In the genomic region with DNA sequence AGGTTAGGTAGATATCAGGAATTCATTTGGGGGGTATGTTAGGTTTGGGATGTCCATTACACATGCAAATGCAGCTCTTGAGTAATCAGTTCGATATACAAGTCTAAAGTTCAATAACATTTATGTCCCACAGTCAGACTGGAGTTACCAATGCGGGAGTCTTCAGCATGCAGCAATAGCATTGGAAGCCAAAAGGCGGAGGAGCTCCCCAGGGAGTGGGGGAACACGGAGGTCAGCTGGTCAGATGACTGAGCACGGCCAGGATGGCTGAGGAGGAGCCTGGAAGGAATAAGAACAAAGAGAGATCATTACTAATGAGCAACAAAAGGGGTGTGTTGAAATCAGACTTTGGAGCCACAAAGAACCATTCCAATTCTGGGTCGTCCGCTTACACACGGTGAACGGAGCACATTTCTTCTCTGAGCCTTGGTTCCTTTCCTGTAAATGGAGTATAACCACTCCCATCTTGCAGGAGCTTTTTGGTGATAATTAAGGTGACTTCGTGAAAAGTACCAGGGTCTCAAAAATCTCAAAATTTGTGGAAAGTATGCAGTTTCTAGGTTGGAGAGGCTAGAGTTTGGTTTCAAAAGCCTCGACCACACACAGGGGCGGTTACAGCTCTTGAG, we compare ENCODE assay signal across 9 cellular contexts. TPM values are rescaled to one million over a fixed set of nuclear protein-coding genes. Genes with fewer than 3 reads are reported as not detected.
A peak's percentile ranks its signal among the peaks of the same experiment; 100 is the strongest.
DNase-seq lines count a peak whose midpoint lies in the region; ATAC-seq, FAIRE-seq and TF ChIP-seq lines count a peak whose summit lies in the region.
"Had no signal": no experiment of that assay in that cellular context is flagged by ENCODE, and none has a peak within 500 bp of the region (broad histone marks: within the 10 kb centered on the region; RNA-seq: fewer than 3 reads in every experiment).

No MANE protein-coding gene starts in this region.

- peak overlapping the region; percentile 89 for H3K27ac Mint-ChIP-seq in stimulated activated naive CD8-positive, alpha-beta T cell treated with anti-CD3 and anti-CD28 coated beads, Interleukin-15, Interleukin-2, amounts not matched to agents 100 ng/mL and 50 ng/mL, for 24 hours
- peak overlapping the region; percentile 97 for H3K27ac Mint-ChIP-seq in activated CD8-positive, alpha-beta T cell treated with anti-CD3 and anti-CD28 coated beads for 36 hours

- FAIRE-seq in H54 (lab: Jason Lieb, UNC): no peak

- no peaks in the 10 kb centered on the region for H3K27me3 Mint-ChIP-seq in stimulated activated naive CD8-positive, alpha-beta T cell treated with anti-CD3 and anti-CD28 coated beads, Interleukin-15, Interleukin-2, amounts not matched to agents 100 ng/mL and 50 ng/mL, for 24 hours
- no peaks in the 10 kb centered on the region for H3K27me3 Mint-ChIP-seq in activated CD8-positive, alpha-beta T cell treated with anti-CD3 and anti-CD28 coated beads for 36 hours

- DNase-seq in stimulated activated naive CD8-positive, alpha-beta T cell treated with anti-CD3 and anti-CD28 coated beads, Interleukin-15, Interleukin-2, amounts not matched to agents 100 U/mL and 50 U/mL, for 24 hours: no peak
- DNase-seq in activated CD8-positive, alpha-beta T cell treated with anti-CD3 and anti-CD28 coated beads for 36 hours: no peak
- peak in 1 of 2 donors; percentile 90 for DNase-seq in cardiac muscle cell (ENCODE audit: low read depth in 1 of 2, low spot score in 1 of 2)
- DNase-seq in pulmonary artery endothelial cell (ENCODE audit: low read depth, low spot score): peak; percentile 39
- no peak for DNase-seq in H54 (ENCODE audit: insufficient read length, low spot score)
- DNase-seq in stimulated activated CD4-positive, alpha-beta T cell treated with anti-CD3 and anti-CD28 coated beads, Interleukin-2, amount 100 ng/mL, for 48 hours: no peak
- DNase-seq in activated gamma-delta T cell (lab: John Stamatoyannopoulos, UW): no peak

- H3K36me3 ChIP-seq in cardiac muscle cell: no peaks in the 10 kb centered on the region

- peak overlapping the region; percentile 93 for H3K27ac ChIP-seq in cardiac muscle cell

- H3K4me1 ChIP-seq in cardiac muscle cell (ENCODE audit: low read depth): peaks cover 23% of the 10 kb centered on the region

- peak overlapping the region; percentile 51 for H3K4me3 ChIP-seq in cardiac muscle cell

- peaks cover 37% of the 10 kb centered on the region for H3K36me3 Mint-ChIP-seq in stimulated activated naive CD8-positive, alpha-beta T cell treated with anti-CD3 and anti-CD28 coated beads, Interleukin-15, Interleukin-2, amounts not matched to agents 100 ng/mL and 50 ng/mL, for 24 hours (ENCODE audit: low read depth)
- peaks cover 37% of the 10 kb centered on the region for H3K36me3 Mint-ChIP-seq in activated CD8-positive, alpha-beta T cell treated with anti-CD3 and anti-CD28 coated beads for 36 hours (ENCODE audit: low read depth)

- ATAC-seq in stimulated activated naive CD8-positive, alpha-beta T cell treated with anti-CD3 and anti-CD28 coated beads, Interleukin-15, Interleukin-2, amounts not matched to agents 100 U/mL and 50 U/mL, for 24 hours: no peak
- ATAC-seq in activated CD8-positive, alpha-beta T cell treated with anti-CD3 and anti-CD28 coated beads for 36 hours: peak; percentile 10

- H3K9me3 ChIP-seq in cardiac muscle cell (ENCODE audit: low read depth): no peaks in the 10 kb centered on the region
- H3K9me3 ChIP-seq: mucosa of descending colon had no signal

- CTCF ChIA-PET in activated CD8-positive, alpha-beta T cell treated with anti-CD3 and anti-CD28 coated beads for 36 hours (lab: Charles Lee): interaction anchor here (1.3 kb wide), 1 partner anchor 67 kb away, joined by 3 read pairs; no protein-coding TSS in a partner anchor

- H3K9me3 Mint-ChIP-seq in stimulated activated naive CD8-positive, alpha-beta T cell treated with anti-CD3 and anti-CD28 coated beads, Interleukin-15, Interleukin-2, amounts not matched to agents 100 ng/mL and 50 ng/mL, for 24 hours: peaks cover 22% of the 10 kb centered on the region
- peaks cover 26% of the 10 kb centered on the region for H3K9me3 Mint-ChIP-seq in activated CD8-positive, alpha-beta T cell treated with anti-CD3 and anti-CD28 coated beads for 36 hours

- peak overlapping the region; percentile 82 for H3K4me3 Mint-ChIP-seq in stimulated activated naive CD8-positive, alpha-beta T cell treated with anti-CD3 and anti-CD28 coated beads, Interleukin-15, Interleukin-2, amounts not matched to agents 100 ng/mL and 50 ng/mL, for 24 hours
- H3K4me3 Mint-ChIP-seq in activated CD8-positive, alpha-beta T cell treated with anti-CD3 and anti-CD28 coated beads for 36 hours: peak overlapping the region; percentile 87

- POLR2A ChIA-PET in activated CD8-positive, alpha-beta T cell treated with anti-CD3 and anti-CD28 coated beads for 36 hours (lab: Charles Lee): interaction anchor here (0.6 to 1.4 kb wide), 9 partner anchors 9 to 67 kb away, joined by 3 to 4 read pairs (median 3); partner anchors contain the start of gene DEPP1

- no peaks in the 10 kb centered on the region for H3K27me3 ChIP-seq in cardiac muscle cell

- H3K4me1 Mint-ChIP-seq in stimulated activated naive CD8-positive, alpha-beta T cell treated with anti-CD3 and anti-CD28 coated beads, Interleukin-15, Interleukin-2, amounts not matched to agents 100 ng/mL and 50 ng/mL, for 24 hours (ENCODE audit: low read depth): peaks cover 40% of the 10 kb centered on the region
- peaks cover 46% of the 10 kb centered on the region for H3K4me1 Mint-ChIP-seq in activated CD8-positive, alpha-beta T cell treated with anti-CD3 and anti-CD28 coated beads for 36 hours (ENCODE audit: low read depth)

- no peak for TF ChIP-seq CTCF in activated CD8-positive, alpha-beta T cell treated with anti-CD3 and anti-CD28 coated beads for 36 hours (IDR thresholded peaks at IDR 0.05)
- no peak for TF ChIP-seq CTCF in cardiac muscle cell (IDR thresholded peaks at IDR 0.05; ENCODE audit: low read depth, low read length)

- intact Hi-C loops in activated CD8-positive, alpha-beta T cell treated with anti-CD3 and anti-CD28 coated beads for 36 hours (cut with micrococcal nuclease): loop anchor here (10.0 kb wide), 1 partner anchor 235 kb away; no protein-coding TSS in a partner anchor

- TF ChIP-seq POLR2A in H54 (IDR thresholded peaks at IDR 0.05; ENCODE audit: low read depth, low read length): no peak

RNA-seq across cellular contexts. Expression of gene ZNF22, which starts 0.5 kb away (rescaled TPM):
- 10 to 100 TPM; 34.4 to 37.6 TPM for total RNA-seq in activated CD8-positive, alpha-beta T cell treated with anti-CD3 and anti-CD28 coated beads for 36 hours
- total RNA-seq in cardiac muscle cell (18.4 and 22.1 TPM in 2 replicates), pulmonary artery endothelial cell (37.9 and 58.0 TPM in 2 replicates)
- 31.3 and 48.1 TPM in 2 replicates for polyA plus RNA-seq in cardiac muscle cell

RNA-seq across cellular contexts. Expression of gene DEPP1, which starts 21.6 kb away (rescaled TPM):
- under 1 TPM; 0.16 to 0.27 TPM for total RNA-seq in activated CD8-positive, alpha-beta T cell treated with anti-CD3 and anti-CD28 coated beads for 36 hours
- total RNA-seq in cardiac muscle cell (34.0 and 39.3 TPM in 2 replicates), pulmonary artery endothelial cell (395 and 438 TPM in 2 replicates)
- 32.3 and 38.3 TPM in 2 replicates for polyA plus RNA-seq in cardiac muscle cell

RNA-seq across cellular contexts. Expression of gene RASSF4, which starts 40.6 kb away (rescaled TPM):
- 1 to 10 TPM; 1.8 to 1.9 TPM for total RNA-seq in activated CD8-positive, alpha-beta T cell treated with anti-CD3 and anti-CD28 coated beads for 36 hours
- total RNA-seq in cardiac muscle cell: 53.2 and 63.6 TPM in 2 replicates
- 70.7 and 102 TPM in 2 replicates for polyA plus RNA-seq in cardiac muscle cell
- total RNA-seq in pulmonary artery endothelial cell: 8.8 and 12.3 TPM in 2 replicates

Comparison
In these comparisons a context has a peak if more than half of its experiments do, and no peak if none do; other contexts are left out.
1. RNA of gene DEPP1, which starts 21.6 kb away (total RNA-seq): 395 to 438 TPM in pulmonary artery endothelial cell and 34.0 to 39.3 TPM in cardiac muscle cell; 0.16 to 0.27 TPM in activated CD8-positive, alpha-beta T cell treated with anti-CD3 and anti-CD28 coated beads for 36 hours; every median in the first group is over 10 times any median in the second.